8 cellular contexts compared by ENCODE assay signal in the genomic region with DNA sequence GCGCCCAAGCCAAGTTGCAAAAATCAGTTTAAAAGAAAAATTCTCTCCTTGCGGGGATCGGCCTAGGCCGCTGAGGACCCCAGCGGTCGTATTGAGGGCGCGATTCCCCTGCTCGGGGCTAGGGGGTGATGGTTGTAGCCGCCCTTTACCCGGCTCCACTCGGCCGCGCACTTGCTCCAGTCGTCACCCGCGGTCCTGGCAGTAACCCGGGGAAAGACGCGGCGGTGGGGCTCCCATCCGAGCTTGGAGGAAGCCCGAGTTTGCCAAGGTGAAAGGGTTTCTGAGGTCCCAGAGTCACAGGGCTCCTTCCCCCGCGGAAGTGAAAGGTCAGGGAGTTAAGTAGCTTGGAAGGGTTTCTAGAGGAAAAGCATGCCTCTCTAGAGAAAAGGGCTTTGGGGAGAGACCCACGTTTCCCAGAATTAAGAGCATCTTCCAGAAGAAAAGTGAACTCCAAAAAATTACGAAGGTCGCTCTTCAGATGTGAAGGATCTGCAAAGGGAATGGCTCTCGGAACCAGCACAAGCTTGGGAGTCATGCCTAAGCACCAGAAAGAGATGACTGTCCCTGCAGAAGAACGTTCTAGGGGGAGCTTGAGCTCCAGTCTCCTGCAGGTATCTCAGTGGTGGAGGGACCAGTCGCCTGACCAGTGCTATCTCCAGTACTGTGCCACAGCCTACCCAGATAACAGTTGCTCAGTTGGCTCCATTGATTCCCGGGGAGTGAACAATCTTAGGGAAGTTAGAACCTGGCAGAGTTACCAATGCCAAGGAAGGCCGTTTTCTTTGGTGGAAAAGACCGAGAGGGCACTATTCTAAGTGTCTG. TPM values are rescaled to one million over a fixed set of nuclear protein-coding genes. Genes with fewer than 3 reads are reported as not detected.
DNase-seq lines count a peak whose midpoint lies in the region; ATAC-seq, FAIRE-seq and TF ChIP-seq lines count a peak whose summit lies in the region.

No MANE protein-coding gene starts in this region.

- FAIRE-seq in endothelial cell of umbilical vein (lab: Jason Lieb, UNC): peak; percentile 48

- POLR2A ChIA-PET in endothelial cell of umbilical vein (lab: Charles Lee): no interaction called here

- TF ChIP-seq CTCF in endothelial cell of umbilical vein (IDR thresholded peaks at IDR 0.05; ENCODE audit: extremely low read depth in 1 of 2, insufficient read depth in 1 of 2, low read depth in 1 of 2, low read length in 2 of 2) (peak in 1 of 2 donors; percentile 8), mucosa of descending colon (IDR thresholded peaks at IDR 0.05) (no peak)

- H3K27ac ChIP-seq in KOPT-K1 (ENCODE audit: low read depth, low read length, poor library complexity, severe bottlenecking): peak overlapping the region; percentile 69
- H3K27ac ChIP-seq in endothelial cell of umbilical vein (ENCODE audit: insufficient read depth, low read depth, low read length): peak overlapping the region; percentile 82

- no peaks in the 10 kb centered on the region for H3K27me3 ChIP-seq in endothelial cell of umbilical vein (ENCODE audit: control insufficient read depth in 2 of 2, insufficient read depth in 2 of 2, low read length in 2 of 2)

- H3K4me2 ChIP-seq in endothelial cell of umbilical vein (ENCODE audit: insufficient read depth, low read length): peak overlapping the region; percentile 81

- TF ChIP-seq POLR2A in endothelial cell of umbilical vein (IDR thresholded peaks at IDR 0.05; ENCODE audit: low read depth, low read length): no peak

- BruUV-seq in endothelial cell of umbilical vein (replicated peaks; lab: Mats Ljungman, UMichigan): TSS peak; percentile 59

- H3K79me2 ChIP-seq in endothelial cell of umbilical vein (ENCODE audit: control insufficient read depth, insufficient read depth, low read length): no peaks in the 10 kb centered on the region

- dilution Hi-C loops in endothelial cell of umbilical vein (cut with MboI; ENCODE audit: extremely low pct_ligation_motif_present, low sequenced_read_pairs): no loop called here

- H3K9ac ChIP-seq in endothelial cell of umbilical vein (replicated peaks; ENCODE audit: extremely low read depth, insufficient read depth, low read length): peak overlapping the region; percentile 83

- ATAC-seq in GM21529 (IDR thresholded peaks at IDR 0.05; ENCODE audit: unreplicated experiment): peak; percentile 5
- ATAC-seq in mucosa of descending colon: peak; percentile 30

- DNase-seq in Daoy (ENCODE audit: low read depth) (peak; percentile 36), endothelial cell of umbilical vein (ENCODE audit: low read depth, low spot score) (no peak), mucosa of descending colon (peak; percentile 57 to 77 (median 71)), stromal cell of bone marrow (ENCODE audit: low read depth) (peak; percentile 6), DMS114 treated with DMSO at 0.1 percent for 48 hours (lab: John Stamatoyannopoulos, UW; ENCODE audit: unreplicated experiment) (no peak)
- peak; percentile 10 to 20 for DNase-seq in activated CD4-positive, alpha-beta T cell treated with anti-CD3 and anti-CD28 coated beads, Interleukin-2, amount 50 U/mL, for 4 hours

- no peaks in the 10 kb centered on the region for H4K20me1 ChIP-seq in endothelial cell of umbilical vein (replicated peaks; ENCODE audit: control insufficient read depth, extremely low read depth, insufficient read depth, low read length)

- H3K9me1 ChIP-seq in endothelial cell of umbilical vein (replicated peaks; ENCODE audit: control insufficient read depth, extremely low read depth, insufficient read depth, low read length): no peaks in the 10 kb centered on the region

- H3K4me1 ChIP-seq in endothelial cell of umbilical vein (ENCODE audit: control insufficient read depth, extremely low read depth, insufficient read depth, low read length): peaks cover 36% of the 10 kb centered on the region
- H3K4me1 ChIP-seq in mucosa of descending colon (ENCODE audit: low read depth): peaks cover 12% of the 10 kb centered on the region

- H2AFZ ChIP-seq in endothelial cell of umbilical vein (ENCODE audit: low read depth, low read length): peak overlapping the region; percentile 89

- H3K36me3 ChIP-seq in KOPT-K1 (ENCODE audit: insufficient read depth, low read length) (peaks cover 33% of the 10 kb centered on the region), endothelial cell of umbilical vein (ENCODE audit: control insufficient read depth in 2 of 2, extremely low read depth in 1 of 2, insufficient read depth in 2 of 2, low read length in 2 of 2) (peaks cover 0 to 4% of the 10 kb centered on the region in 2 experiments), mucosa of descending colon (ENCODE audit: low read depth) (no peaks in the 10 kb centered on the region)

- peak overlapping the region; percentile 61 to 96 (median 90) for H3K4me3 ChIP-seq in endothelial cell of umbilical vein (replicated peaks in 1 of 3; ENCODE audit: insufficient read depth in 1 of 3, low read depth in 1 of 3, low read length in 3 of 3)
- peak overlapping the region; percentile 79 for H3K4me3 ChIP-seq in mucosa of descending colon

- CTCF ChIA-PET in endothelial cell of umbilical vein (lab: Charles Lee): interaction anchor here (0.9 to 1.4 kb wide), 6 partner anchors 26 to 105 kb away, joined by 3 to 4 read pairs (median 3); a partner anchor contains a TSS

- intact Hi-C loops in endothelial cell of umbilical vein (cut with micrococcal nuclease): loop anchor here (1.0 kb wide), 6 partner anchors 29 to 531 kb away; a partner anchor contains a TSS
- intact Hi-C loops in mucosa of descending colon (cut with DNase I, micrococcal nuclease): no loop called here

- H3K9me3 ChIP-seq in KOPT-K1 (ENCODE audit: insufficient read depth, low read length, poor library complexity, severe bottlenecking) (no peaks in the 10 kb centered on the region), endothelial cell of umbilical vein (replicated peaks; ENCODE audit: control insufficient read depth, insufficient read depth, low read length) (no peaks in the 10 kb centered on the region), mucosa of descending colon (no peaks in the 10 kb centered on the region)

TF ChIP-seq in endothelial cell of umbilical vein, 7 proteins besides CTCF, POLR2A, EP300 and RAD21:
- no peak for TF ChIP-seq FOS (IDR thresholded peaks at IDR 0.05; ENCODE audit: borderline replicate concordance, insufficient read depth, low read length)
- no peak for TF ChIP-seq POLR2AphosphoS5 (IDR thresholded peaks at IDR 0.05; ENCODE audit: insufficient read depth, low read depth, low read length)
- TF ChIP-seq GATA2 (IDR thresholded peaks at IDR 0.05; ENCODE audit: insufficient read depth, insufficient read length, low read depth, low read length): no peak
- TF ChIP-seq EZH2 (IDR thresholded peaks at IDR 0.05; ENCODE audit: borderline replicate concordance, low read depth, low read length, severe bottlenecking): no peak
- no peak for TF ChIP-seq JUN (IDR thresholded peaks at IDR 0.05; ENCODE audit: borderline replicate concordance, insufficient read depth, insufficient read length, low read depth)
- no peak for TF ChIP-seq MYC (IDR thresholded peaks at IDR 0.05; ENCODE audit: low read depth, low read length)
- TF ChIP-seq, protein P1, sequence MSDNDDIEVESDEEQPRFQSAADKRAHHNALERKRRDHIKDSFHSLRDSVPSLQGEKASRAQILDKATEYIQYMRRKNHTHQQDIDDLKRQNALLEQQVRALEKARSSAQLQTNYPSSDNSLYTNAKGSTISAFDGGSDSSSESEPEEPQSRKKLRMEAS (IDR thresholded peaks at IDR 0.05; ENCODE audit: insufficient read depth, insufficient read length): no peak

RNA-seq across cellular contexts. Expression of a gene that starts 0.9 kb away (rescaled TPM):
- total RNA-seq in Daoy (2014; rRNA removed; shearing (Covaris generic)): 90.9 and 92.7 TPM in 2 replicates
- total RNA-seq in endothelial cell of umbilical vein (73.7 and 94.8 TPM in 2 replicates), mucosa of descending colon (100 to 1,000 TPM in 1 of 3 donors, 10 to 100 TPM in 2; 55.6 to 112 (median 66.2) TPM)
- 69.2 and 82.4 TPM in 2 replicates for polyA plus RNA-seq in endothelial cell of umbilical vein
- 97.5 and 104 TPM in 2 replicates for polyA plus RNA-seq in endothelial cell of umbilical vein (2011; cell fraction: cytosol; rRNA removed)
- polyA plus RNA-seq in endothelial cell of umbilical vein (2011; cell fraction: nucleus; rRNA removed): 75.1 and 82.0 TPM in 2 replicates
- polyA plus RNA-seq in endothelial cell of umbilical vein (2012): 63.2 and 82.8 TPM in 2 replicates
- 70.0 and 90.0 TPM in 2 replicates for polyA minus RNA-seq in endothelial cell of umbilical vein
- polyA minus RNA-seq in endothelial cell of umbilical vein (2011; cell fraction: cytosol; rRNA and poly(A)+ RNA removed): 13.0 TPM
- 41.0 and 42.3 TPM in 2 replicates for polyA minus RNA-seq in endothelial cell of umbilical vein (2011; cell fraction: nucleus; rRNA and poly(A)+ RNA removed)

RNA-seq across cellular contexts. Expression of a gene that starts 36.6 kb away (rescaled TPM):
- total RNA-seq in Daoy (2014; rRNA removed; shearing (Covaris generic)): 4.4 and 5.0 TPM in 2 replicates
- total RNA-seq in endothelial cell of umbilical vein (41.2 and 49.1 TPM in 2 replicates), mucosa of descending colon (10 to 100 TPM; 35.3 to 55.6 (median 37.5) TPM)
- polyA plus RNA-seq in endothelial cell of umbilical vein: 9.4 and 10.0 TPM in 2 replicates
- polyA plus RNA-seq in endothelial cell of umbilical vein (2011; cell fraction: cytosol; rRNA removed): 12.0 and 12.4 TPM in 2 replicates
- polyA plus RNA-seq in endothelial cell of umbilical vein (2011; cell fraction: nucleus; rRNA removed): 15.3 and 15.9 TPM in 2 replicates
- 27.3 and 47.1 TPM in 2 replicates for polyA plus RNA-seq in endothelial cell of umbilical vein (2012)
- 28.9 and 29.0 TPM in 2 replicates for polyA minus RNA-seq in endothelial cell of umbilical vein
- polyA minus RNA-seq in endothelial cell of umbilical vein (2011; cell fraction: cytosol; rRNA and poly(A)+ RNA removed): 11.3 TPM
- 24.4 and 31.1 TPM in 2 replicates for polyA minus RNA-seq in endothelial cell of umbilical vein (2011; cell fraction: nucleus; rRNA and poly(A)+ RNA removed)

Comparison
In these comparisons a context has a peak if more than half of its experiments do, and no peak if none do; other contexts are left out.
1. DNase-seq: peak in Daoy (single experiment), activated CD4-positive, alpha-beta T cell treated with anti-CD3 and anti-CD28 coated beads, Interleukin-2, amount 50 U/mL, for 4 hours (2 of 2), mucosa of descending colon (3 of 3) and stromal cell of bone marrow (single experiment); none in endothelial cell of umbilical vein (single experiment) and DMS114 treated with DMSO at 0.1 percent for 48 hours (single experiment).